ENCODE assay signal across 2 cellular contexts in the genomic region with DNA sequence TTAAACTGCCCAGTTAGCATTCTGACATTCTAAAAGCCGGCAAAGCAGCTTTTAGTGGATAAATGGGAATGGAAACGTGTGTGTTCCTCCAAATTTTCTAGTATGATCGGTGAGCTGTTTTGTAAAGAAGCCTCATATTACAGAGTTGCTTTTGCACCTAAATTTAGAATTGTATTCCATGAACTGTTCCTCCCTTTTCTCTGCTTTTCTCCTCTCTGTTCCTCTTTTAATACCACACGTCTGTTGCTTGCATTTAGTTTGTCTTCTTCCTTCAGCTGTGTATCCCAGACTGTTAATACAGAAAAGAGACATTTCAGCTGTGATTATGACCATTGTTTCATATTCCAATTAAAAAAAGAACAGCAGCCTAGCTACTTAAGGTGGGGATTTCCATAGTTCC.
TF ChIP-seq lines count a peak whose summit lies in the region.

No MANE protein-coding gene starts in this region.

TF ChIP-seq in WTC11, 78 proteins besides CTCF, POLR2A, EP300 and RAD21:
- TF ChIP-seq TP53 (CRISPR knock-in tag; IDR thresholded peaks at IDR 0.05) (no peak), NFATC4 (CRISPR knock-in tag; IDR thresholded peaks at IDR 0.05) (no peak)

TF ChIP-seq in HepG2, 621 proteins besides CTCF, POLR2A, EP300 and RAD21:
- no peak for TF ChIP-seq ESRRA (CRISPR knock-in tag; IDR thresholded peaks at IDR 0.05; ENCODE audit: low read depth)
- TF ChIP-seq, protein P1, sequence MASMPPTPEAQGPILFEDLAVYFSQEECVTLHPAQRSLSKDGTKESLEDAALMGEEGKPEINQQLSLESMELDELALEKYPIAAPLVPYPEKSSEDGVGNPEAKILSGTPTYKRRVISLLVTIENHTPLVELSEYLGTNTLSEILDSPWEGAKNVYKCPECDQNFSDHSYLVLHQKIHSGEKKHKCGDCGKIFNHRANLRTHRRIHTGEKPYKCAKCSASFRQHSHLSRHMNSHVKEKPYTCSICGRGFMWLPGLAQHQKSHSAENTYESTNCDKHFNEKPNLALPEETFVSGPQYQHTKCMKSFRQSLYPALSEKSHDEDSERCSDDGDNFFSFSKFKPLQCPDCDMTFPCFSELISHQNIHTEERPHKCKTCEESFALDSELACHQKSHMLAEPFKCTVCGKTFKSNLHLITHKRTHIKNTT (CRISPR knock-in tag; IDR thresholded peaks at IDR 0.05), result no peak
- TF ChIP-seq ZSCAN29 (CRISPR knock-in tag; conservative IDR thresholded peaks at IDR 0.05), result no peak
- no peak for TF ChIP-seq STAT5B (CRISPR knock-in tag; IDR thresholded peaks at IDR 0.05)
- no peak for TF ChIP-seq ZBTB8A (CRISPR knock-in tag; IDR thresholded peaks at IDR 0.05; ENCODE audit: borderline replicate concordance, low read depth)
- TF ChIP-seq, protein P2, sequence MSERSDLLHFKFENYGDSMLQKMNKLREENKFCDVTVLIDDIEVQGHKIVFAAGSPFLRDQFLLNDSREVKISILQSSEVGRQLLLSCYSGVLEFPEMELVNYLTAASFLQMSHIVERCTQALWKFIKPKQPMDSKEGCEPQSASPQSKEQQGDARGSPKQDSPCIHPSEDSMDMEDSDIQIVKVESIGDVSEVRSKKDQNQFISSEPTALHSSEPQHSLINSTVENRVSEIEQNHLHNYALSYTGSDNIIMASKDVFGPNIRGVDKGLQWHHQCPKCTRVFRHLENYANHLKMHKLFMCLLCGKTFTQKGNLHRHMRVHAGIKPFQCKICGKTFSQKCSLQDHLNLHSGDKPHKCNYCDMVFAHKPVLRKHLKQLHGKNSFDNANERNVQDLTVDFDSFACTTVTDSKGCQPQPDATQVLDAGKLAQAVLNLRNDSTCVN (CRISPR knock-in tag; IDR thresholded peaks at IDR 0.05; ENCODE audit: borderline replicate concordance), result no peak
- TF ChIP-seq ZNF883 (CRISPR knock-in tag; IDR thresholded peaks at IDR 0.05; ENCODE audit: not compliant biosample characterization), result no peak
- no peak for TF ChIP-seq ZNF546 (CRISPR knock-in tag; conservative IDR thresholded peaks at IDR 0.05)
- no peak for TF ChIP-seq MTF1 (CRISPR knock-in tag; IDR thresholded peaks at IDR 0.05)
- TF ChIP-seq, protein P3, sequence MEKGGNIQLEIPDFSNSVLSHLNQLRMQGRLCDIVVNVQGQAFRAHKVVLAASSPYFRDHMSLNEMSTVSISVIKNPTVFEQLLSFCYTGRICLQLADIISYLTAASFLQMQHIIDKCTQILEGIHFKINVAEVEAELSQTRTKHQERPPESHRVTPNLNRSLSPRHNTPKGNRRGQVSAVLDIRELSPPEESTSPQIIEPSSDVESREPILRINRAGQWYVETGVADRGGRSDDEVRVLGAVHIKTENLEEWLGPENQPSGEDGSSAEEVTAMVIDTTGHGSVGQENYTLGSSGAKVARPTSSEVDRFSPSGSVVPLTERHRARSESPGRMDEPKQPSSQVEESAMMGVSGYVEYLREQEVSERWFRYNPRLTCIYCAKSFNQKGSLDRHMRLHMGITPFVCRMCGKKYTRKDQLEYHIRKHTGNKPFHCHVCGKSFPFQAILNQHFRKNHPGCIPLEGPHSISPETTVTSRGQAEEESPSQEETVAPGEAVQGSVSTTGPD (CRISPR knock-in tag; IDR thresholded peaks at IDR 0.05), result no peak
- TF ChIP-seq, protein P4, sequence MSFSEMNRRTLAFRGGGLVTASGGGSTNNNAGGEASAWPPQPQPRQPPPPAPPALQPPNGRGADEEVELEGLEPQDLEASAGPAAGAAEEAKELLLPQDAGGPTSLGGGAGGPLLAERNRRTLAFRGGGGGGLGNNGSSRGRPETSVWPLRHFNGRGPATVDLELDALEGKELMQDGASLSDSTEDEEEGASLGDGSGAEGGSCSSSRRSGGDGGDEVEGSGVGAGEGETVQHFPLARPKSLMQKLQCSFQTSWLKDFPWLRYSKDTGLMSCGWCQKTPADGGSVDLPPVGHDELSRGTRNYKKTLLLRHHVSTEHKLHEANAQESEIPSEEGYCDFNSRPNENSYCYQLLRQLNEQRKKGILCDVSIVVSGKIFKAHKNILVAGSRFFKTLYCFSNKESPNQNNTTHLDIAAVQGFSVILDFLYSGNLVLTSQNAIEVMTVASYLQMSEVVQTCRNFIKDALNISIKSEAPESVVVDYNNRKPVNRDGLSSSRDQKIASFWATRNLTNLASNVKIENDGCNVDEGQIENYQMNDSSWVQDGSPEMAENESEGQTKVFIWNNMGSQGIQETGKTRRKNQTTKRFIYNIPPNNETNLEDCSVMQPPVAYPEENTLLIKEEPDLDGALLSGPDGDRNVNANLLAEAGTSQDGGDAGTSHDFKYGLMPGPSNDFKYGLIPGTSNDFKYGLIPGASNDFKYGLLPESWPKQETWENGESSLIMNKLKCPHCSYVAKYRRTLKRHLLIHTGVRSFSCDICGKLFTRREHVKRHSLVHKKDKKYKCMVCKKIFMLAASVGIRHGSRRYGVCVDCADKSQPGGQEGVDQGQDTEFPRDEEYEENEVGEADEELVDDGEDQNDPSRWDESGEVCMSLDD (CRISPR knock-in tag; IDR thresholded peaks at IDR 0.05; ENCODE audit: borderline replicate concordance), result no peak
- no peak for TF ChIP-seq MED1 (CRISPR knock-in tag; IDR thresholded peaks at IDR 0.05)
- TF ChIP-seq SNRNP70 (IDR thresholded peaks at IDR 0.05; ENCODE audit: low read depth, low read length), result no peak
- TF ChIP-seq MTA3 (CRISPR knock-in tag; IDR thresholded peaks at IDR 0.05), result no peak
- no peak for TF ChIP-seq XBP1 (CRISPR knock-in tag; IDR thresholded peaks at IDR 0.05)
- no peak for TF ChIP-seq REPIN1 (CRISPR knock-in tag; IDR thresholded peaks at IDR 0.05; ENCODE audit: borderline replicate concordance, low read depth)
- TF ChIP-seq MIER2 (CRISPR knock-in tag; IDR thresholded peaks at IDR 0.05), result no peak
- no peak for TF ChIP-seq ARNT (IDR thresholded peaks at IDR 0.05)
- no peak for TF ChIP-seq CHD2 (IDR thresholded peaks at IDR 0.05; ENCODE audit: low read depth, low read length)
- TF ChIP-seq FOSL1 (CRISPR knock-in tag; IDR thresholded peaks at IDR 0.05; ENCODE audit: borderline replicate concordance), result no peak
